ENCODE assay signal across 1 cellular context in the genomic region with DNA sequence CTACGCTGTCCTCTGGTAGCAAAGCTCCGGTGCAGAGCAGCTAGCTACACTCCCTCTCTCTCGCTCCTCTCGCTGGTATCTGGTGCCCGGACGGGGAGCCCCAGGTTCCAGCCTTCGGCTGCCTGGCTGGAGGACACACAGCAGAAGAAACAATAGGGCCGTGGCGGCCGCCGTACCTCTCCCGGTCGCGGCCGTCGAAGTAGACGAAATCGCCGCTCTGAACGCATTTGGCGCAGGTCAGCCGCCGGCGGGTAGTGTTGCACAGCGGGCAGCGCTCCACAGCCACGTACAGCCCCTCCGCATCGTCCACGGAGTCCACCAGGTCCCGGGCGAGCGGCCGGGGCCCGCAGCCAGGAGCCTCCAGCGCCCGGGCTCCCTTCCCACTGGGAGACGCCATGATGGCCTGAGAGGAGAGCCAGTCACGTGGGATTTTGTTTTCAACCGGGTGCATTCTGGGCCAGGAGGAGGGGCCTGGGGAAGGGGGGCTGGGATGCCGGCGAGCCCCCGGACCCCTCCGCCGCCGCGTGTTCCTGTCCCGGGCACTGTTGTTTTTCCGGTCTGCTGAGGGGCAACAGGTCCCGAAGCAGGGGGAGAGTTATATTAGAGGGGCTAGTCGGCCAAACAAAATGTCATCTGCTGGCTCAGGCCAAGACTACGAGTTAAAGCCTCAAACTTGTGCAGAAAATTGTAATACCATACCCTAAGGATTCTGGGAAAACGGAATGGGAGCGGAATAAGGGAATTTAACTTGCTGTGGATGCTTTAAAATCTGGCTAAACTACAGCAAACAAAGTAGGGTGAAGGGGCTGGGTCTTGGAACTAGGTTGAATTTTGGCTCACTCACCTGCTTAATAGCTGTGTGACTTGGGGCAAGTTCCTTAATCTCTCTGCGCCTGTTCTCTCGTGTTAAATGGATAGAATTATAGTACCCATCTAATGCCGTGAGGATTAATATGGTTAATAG.
TF ChIP-seq lines count a peak whose summit lies in the region.

A gene with protein sequence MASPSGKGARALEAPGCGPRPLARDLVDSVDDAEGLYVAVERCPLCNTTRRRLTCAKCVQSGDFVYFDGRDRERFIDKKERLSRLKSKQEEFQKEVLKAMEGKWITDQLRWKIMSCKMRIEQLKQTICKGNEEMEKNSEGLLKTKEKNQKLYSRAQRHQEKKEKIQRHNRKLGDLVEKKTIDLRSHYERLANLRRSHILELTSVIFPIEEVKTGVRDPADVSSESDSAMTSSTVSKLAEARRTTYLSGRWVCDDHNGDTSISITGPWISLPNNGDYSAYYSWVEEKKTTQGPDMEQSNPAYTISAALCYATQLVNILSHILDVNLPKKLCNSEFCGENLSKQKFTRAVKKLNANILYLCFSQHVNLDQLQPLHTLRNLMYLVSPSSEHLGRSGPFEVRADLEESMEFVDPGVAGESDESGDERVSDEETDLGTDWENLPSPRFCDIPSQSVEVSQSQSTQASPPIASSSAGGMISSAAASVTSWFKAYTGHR (minus strand): TSS at position 405 of the 964 bp plus-strand sequence. CDS start 8 bp downstream, at position 397.

TF ChIP-seq in HepG2, 621 proteins besides CTCF, POLR2A, EP300 and RAD21 (continued from another document and continues in another):
- no peak for TF ChIP-seq GFI1 (CRISPR knock-in tag; IDR thresholded peaks at IDR 0.05; ENCODE audit: borderline replicate concordance)
- TF ChIP-seq HOXA7 (CRISPR knock-in tag; IDR thresholded peaks at IDR 0.05) = no peak
- TF ChIP-seq, protein P1, sequence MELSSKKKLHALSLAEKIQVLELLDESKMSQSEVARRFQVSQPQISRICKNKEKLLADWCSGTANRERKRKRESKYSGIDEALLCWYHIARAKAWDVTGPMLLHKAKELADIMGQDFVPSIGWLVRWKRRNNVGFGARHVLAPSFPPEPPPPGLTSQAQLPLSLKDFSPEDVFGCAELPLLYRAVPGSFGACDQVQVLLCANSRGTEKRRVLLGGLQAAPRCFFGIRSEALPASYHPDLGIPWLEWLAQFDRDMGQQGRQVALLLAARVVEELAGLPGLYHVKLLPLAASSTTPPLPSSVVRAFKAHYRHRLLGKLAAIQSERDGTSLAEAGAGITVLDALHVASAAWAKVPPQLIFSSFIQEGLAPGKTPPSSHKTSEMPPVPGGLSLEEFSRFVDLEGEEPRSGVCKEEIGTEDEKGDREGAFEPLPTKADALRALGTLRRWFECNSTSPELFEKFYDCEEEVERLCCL (CRISPR knock-in tag; IDR thresholded peaks at IDR 0.05; ENCODE audit: borderline replicate concordance) = no peak
- TF ChIP-seq, protein P2, sequence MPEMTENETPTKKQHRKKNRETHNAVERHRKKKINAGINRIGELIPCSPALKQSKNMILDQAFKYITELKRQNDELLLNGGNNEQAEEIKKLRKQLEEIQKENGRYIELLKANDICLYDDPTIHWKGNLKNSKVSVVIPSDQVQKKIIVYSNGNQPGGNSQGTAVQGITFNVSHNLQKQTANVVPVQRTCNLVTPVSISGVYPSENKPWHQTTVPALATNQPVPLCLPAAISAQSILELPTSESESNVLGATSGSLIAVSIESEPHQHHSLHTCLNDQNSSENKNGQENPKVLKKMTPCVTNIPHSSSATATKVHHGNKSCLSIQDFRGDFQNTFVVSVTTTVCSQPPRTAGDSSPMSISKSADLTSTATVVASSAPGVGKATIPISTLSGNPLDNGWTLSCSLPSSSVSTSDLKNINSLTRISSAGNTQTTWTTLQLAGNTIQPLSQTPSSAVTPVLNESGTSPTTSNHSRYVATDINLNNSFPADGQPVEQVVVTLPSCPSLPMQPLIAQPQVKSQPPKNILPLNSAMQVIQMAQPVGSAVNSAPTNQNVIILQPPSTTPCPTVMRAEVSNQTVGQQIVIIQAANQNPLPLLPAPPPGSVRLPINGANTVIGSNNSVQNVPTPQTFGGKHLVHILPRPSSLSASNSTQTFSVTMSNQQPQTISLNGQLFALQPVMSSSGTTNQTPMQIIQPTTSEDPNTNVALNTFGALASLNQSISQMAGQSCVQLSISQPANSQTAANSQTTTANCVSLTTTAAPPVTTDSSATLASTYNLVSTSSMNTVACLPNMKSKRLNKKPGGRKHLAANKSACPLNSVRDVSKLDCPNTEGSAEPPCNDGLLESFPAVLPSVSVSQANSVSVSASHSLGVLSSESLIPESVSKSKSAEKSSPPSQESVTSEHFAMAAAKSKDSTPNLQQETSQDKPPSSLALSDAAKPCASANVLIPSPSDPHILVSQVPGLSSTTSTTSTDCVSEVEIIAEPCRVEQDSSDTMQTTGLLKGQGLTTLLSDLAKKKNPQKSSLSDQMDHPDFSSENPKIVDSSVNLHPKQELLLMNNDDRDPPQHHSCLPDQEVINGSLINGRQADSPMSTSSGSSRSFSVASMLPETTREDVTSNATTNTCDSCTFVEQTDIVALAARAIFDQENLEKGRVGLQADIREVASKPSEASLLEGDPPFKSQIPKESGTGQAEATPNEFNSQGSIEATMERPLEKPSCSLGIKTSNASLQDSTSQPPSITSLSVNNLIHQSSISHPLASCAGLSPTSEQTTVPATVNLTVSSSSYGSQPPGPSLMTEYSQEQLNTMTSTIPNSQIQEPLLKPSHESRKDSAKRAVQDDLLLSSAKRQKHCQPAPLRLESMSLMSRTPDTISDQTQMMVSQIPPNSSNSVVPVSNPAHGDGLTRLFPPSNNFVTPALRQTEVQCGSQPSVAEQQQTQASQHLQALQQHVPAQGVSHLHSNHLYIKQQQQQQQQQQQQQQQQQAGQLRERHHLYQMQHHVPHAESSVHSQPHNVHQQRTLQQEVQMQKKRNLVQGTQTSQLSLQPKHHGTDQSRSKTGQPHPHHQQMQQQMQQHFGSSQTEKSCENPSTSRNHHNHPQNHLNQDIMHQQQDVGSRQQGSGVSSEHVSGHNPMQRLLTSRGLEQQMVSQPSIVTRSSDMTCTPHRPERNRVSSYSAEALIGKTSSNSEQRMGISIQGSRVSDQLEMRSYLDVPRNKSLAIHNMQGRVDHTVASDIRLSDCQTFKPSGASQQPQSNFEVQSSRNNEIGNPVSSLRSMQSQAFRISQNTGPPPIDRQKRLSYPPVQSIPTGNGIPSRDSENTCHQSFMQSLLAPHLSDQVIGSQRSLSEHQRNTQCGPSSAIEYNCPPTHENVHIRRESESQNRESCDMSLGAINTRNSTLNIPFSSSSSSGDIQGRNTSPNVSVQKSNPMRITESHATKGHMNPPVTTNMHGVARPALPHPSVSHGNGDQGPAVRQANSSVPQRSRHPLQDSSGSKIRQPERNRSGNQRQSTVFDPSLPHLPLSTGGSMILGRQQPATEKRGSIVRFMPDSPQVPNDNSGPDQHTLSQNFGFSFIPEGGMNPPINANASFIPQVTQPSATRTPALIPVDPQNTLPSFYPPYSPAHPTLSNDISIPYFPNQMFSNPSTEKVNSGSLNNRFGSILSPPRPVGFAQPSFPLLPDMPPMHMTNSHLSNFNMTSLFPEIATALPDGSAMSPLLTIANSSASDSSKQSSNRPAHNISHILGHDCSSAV (CRISPR knock-in tag; IDR thresholded peaks at IDR 0.05; ENCODE audit: borderline replicate concordance) = no peak
- no peak for TF ChIP-seq SSRP1 (CRISPR knock-in tag; IDR thresholded peaks at IDR 0.05)
- no peak for TF ChIP-seq JDP2 (CRISPR knock-in tag; IDR thresholded peaks at IDR 0.05; ENCODE audit: borderline replicate concordance)
- no peak for TF ChIP-seq U2AF1 (optimal IDR thresholded peaks at IDR 0.05; ENCODE audit: low read depth, low read length)
- TF ChIP-seq, protein P3, sequence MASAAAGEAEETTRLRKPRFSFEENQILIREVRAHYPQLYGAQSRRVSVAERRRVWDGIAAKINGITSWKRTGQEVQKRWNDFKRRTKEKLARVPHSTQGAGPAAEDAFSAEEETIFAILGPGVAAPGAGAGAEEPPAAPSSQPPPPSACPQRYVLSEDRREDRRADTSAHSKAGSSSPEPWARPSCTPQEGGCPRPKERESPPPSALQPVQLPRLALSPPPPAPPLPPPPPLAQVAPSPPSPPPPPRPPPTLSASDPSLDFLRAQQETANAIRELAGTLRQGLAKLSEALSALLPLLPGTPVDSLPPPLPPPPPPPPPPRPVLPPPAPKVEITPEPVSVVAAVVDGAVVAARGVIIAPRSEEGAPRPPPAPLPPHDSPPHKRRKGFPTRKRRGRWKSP (CRISPR knock-in tag; IDR thresholded peaks at IDR 0.05) = no peak
- TF ChIP-seq TRIM24 (CRISPR knock-in tag; IDR thresholded peaks at IDR 0.05) = no peak
- TF ChIP-seq FOXA3 (CRISPR knock-in tag; IDR thresholded peaks at IDR 0.05) = 0 out of 2 replicates have a peak, but pooled peaks have one; percentile 25
- no peak for TF ChIP-seq ZNF564 (CRISPR knock-in tag; IDR thresholded peaks at IDR 0.05)
- no peak for TF ChIP-seq RARG (CRISPR knock-in tag; IDR thresholded peaks at IDR 0.05; ENCODE audit: low read depth)
- TF ChIP-seq, protein P4, sequence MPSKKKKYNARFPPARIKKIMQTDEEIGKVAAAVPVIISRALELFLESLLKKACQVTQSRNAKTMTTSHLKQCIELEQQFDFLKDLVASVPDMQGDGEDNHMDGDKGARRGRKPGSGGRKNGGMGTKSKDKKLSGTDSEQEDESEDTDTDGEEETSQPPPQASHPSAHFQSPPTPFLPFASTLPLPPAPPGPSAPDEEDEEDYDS (CRISPR knock-in tag; IDR thresholded peaks at IDR 0.05) = peak; percentile 77
- TF ChIP-seq, protein P5, sequence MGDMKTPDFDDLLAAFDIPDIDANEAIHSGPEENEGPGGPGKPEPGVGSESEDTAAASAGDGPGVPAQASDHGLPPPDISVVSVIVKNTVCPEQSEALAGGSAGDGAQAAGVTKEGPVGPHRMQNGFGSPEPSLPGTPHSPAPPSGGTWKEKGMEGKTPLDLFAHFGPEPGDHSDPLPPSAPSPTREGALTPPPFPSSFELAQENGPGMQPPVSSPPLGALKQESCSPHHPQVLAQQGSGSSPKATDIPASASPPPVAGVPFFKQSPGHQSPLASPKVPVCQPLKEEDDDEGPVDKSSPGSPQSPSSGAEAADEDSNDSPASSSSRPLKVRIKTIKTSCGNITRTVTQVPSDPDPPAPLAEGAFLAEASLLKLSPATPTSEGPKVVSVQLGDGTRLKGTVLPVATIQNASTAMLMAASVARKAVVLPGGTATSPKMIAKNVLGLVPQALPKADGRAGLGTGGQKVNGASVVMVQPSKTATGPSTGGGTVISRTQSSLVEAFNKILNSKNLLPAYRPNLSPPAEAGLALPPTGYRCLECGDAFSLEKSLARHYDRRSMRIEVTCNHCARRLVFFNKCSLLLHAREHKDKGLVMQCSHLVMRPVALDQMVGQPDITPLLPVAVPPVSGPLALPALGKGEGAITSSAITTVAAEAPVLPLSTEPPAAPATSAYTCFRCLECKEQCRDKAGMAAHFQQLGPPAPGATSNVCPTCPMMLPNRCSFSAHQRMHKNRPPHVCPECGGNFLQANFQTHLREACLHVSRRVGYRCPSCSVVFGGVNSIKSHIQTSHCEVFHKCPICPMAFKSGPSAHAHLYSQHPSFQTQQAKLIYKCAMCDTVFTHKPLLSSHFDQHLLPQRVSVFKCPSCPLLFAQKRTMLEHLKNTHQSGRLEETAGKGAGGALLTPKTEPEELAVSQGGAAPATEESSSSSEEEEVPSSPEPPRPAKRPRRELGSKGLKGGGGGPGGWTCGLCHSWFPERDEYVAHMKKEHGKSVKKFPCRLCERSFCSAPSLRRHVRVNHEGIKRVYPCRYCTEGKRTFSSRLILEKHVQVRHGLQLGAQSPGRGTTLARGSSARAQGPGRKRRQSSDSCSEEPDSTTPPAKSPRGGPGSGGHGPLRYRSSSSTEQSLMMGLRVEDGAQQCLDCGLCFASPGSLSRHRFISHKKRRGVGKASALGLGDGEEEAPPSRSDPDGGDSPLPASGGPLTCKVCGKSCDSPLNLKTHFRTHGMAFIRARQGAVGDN (CRISPR knock-in tag; IDR thresholded peaks at IDR 0.05) = peak; percentile 95
- no peak for TF ChIP-seq TP53 (CRISPR knock-in tag; conservative IDR thresholded peaks at IDR 0.05)
- TF ChIP-seq ZNF34 (CRISPR knock-in tag; IDR thresholded peaks at IDR 0.05; ENCODE audit: borderline replicate concordance) = no peak
- no peak for TF ChIP-seq ZNF510 (CRISPR knock-in tag; IDR thresholded peaks at IDR 0.05; ENCODE audit: low read depth)
- TF ChIP-seq, protein P6, sequence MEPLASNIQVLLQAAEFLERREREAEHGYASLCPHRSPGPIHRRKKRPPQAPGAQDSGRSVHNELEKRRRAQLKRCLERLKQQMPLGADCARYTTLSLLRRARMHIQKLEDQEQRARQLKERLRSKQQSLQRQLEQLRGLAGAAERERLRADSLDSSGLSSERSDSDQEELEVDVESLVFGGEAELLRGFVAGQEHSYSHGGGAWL (CRISPR knock-in tag; IDR thresholded peaks at IDR 0.05) = peak; percentile 83
- TF ChIP-seq GPN1 (CRISPR knock-in tag; IDR thresholded peaks at IDR 0.05; ENCODE audit: borderline replicate concordance) = no peak
- TF ChIP-seq FOXO1 (CRISPR knock-in tag; IDR thresholded peaks at IDR 0.05) = peak; percentile 77
- TF ChIP-seq SOX13 (IDR thresholded peaks at IDR 0.05) = no peak
- 0 out of 4 replicates have a peak, but pooled peaks of 1 of the 2 experiments have one; percentile 21 for TF ChIP-seq SOX13 (CRISPR knock-in tag; conservative IDR thresholded peaks at IDR 0.05 in 1 of 2, IDR thresholded peaks at IDR 0.05 in 1 of 2)
- TF ChIP-seq ZNF570 (CRISPR knock-in tag; IDR thresholded peaks at IDR 0.05; ENCODE audit: borderline replicate concordance) = no peak
- TF ChIP-seq ELF4 (CRISPR knock-in tag; IDR thresholded peaks at IDR 0.05; ENCODE audit: borderline replicate concordance) = no peak
- no peak for TF ChIP-seq CAMTA2 (CRISPR knock-in tag; IDR thresholded peaks at IDR 0.05; ENCODE audit: borderline replicate concordance)
- TF ChIP-seq, protein P7, sequence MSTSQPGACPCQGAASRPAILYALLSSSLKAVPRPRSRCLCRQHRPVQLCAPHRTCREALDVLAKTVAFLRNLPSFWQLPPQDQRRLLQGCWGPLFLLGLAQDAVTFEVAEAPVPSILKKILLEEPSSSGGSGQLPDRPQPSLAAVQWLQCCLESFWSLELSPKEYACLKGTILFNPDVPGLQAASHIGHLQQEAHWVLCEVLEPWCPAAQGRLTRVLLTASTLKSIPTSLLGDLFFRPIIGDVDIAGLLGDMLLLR (CRISPR knock-in tag; IDR thresholded peaks at IDR 0.05) = no peak
- TF ChIP-seq, protein P8, sequence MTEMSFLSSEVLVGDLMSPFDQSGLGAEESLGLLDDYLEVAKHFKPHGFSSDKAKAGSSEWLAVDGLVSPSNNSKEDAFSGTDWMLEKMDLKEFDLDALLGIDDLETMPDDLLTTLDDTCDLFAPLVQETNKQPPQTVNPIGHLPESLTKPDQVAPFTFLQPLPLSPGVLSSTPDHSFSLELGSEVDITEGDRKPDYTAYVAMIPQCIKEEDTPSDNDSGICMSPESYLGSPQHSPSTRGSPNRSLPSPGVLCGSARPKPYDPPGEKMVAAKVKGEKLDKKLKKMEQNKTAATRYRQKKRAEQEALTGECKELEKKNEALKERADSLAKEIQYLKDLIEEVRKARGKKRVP (CRISPR knock-in tag; IDR thresholded peaks at IDR 0.05) = no peak
- TF ChIP-seq, protein P9, sequence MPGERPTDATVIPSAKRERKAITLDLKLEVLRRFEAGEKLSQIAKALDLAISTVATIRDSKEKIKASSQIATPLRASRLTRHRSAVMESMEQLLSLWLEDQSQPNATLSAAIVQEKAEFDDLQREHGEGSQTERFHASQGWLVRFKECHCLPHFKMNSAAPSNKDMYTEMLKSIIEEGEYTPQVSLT (CRISPR knock-in tag; IDR thresholded peaks at IDR 0.05; ENCODE audit: borderline replicate concordance, low read depth) = no peak
- TF ChIP-seq PRMT3 (CRISPR knock-in tag; IDR thresholded peaks at IDR 0.05; ENCODE audit: borderline replicate concordance, low read depth) = no peak
- no peak for TF ChIP-seq MTF2 (CRISPR knock-in tag; IDR thresholded peaks at IDR 0.05; ENCODE audit: borderline replicate concordance)
- peak; percentile 45; the same call in 1 of the 2 replicates for TF ChIP-seq ZNF12 (CRISPR knock-in tag; IDR thresholded peaks at IDR 0.05)
- TF ChIP-seq, protein P10, sequence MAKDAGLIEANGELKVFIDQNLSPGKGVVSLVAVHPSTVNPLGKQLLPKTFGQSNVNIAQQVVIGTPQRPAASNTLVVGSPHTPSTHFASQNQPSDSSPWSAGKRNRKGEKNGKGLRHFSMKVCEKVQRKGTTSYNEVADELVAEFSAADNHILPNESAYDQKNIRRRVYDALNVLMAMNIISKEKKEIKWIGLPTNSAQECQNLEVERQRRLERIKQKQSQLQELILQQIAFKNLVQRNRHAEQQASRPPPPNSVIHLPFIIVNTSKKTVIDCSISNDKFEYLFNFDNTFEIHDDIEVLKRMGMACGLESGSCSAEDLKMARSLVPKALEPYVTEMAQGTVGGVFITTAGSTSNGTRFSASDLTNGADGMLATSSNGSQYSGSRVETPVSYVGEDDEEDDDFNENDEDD (CRISPR knock-in tag; IDR thresholded peaks at IDR 0.05; ENCODE audit: borderline replicate concordance) = peak; percentile 63; the same call in 1 of the 2 replicates
